Comparison of ENCODE assay signal across 10 cellular contexts in the genomic region with DNA sequence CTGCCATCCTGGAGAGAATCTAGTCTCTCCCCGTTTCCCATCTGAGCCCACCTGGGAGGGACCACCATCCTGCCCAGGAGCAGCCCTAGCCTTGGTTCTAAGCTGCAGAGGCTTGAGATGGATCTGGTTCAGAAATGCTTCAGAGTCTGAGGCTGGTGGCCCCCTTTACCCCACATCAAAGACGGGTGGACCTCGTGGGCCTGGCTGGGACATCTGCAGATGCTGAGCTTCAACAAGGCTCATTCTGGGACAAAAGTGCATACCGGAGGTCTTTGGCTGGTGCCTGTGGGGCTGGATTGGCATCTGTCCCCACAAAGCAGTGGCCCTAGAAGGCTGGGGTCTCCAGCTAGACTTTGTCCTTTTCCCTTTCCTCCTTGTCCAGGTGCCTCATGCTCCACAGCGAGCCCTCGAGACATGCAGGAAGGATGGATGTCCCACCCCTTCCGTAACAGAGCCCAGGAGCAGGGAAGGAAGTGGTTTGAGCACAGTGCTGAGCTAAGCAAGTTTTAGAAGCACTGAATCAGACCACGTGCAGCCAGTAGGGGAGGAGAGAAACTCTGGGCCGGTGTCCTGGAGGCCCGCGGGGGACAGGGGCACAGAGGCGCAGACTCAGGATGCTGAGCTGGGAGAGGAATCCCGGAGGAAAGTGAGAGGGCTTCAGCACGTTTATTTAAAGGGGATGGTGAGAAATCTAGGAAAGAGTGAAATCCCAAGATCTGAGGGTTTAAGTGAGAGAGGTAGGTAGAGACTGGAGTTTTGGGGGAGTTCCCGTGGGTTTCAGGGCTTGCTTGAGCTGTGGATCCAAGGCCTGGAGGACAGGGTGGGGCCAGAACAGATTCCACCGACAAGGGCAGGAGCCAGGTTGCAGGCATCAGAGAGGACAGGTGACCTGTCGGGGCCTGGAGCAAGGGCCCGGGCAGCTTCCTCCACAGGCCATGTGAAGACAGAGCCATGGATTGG. TPM values are rescaled to one million over a fixed set of nuclear protein-coding genes. Genes with fewer than 3 reads are reported as not detected.
DNase-seq lines count a peak whose midpoint lies in the region; ATAC-seq, FAIRE-seq and TF ChIP-seq lines count a peak whose summit lies in the region.
"Had no signal": no experiment of that assay in that cellular context is flagged by ENCODE, and none has a peak within 500 bp of the region (broad histone marks: within the 10 kb centered on the region; RNA-seq: fewer than 3 reads in every experiment).

No MANE protein-coding gene starts in this region.

- no peak overlapping the region for H3K14ac ChIP-seq in H1 (ENCODE audit: insufficient read length)

- no peaks in the 10 kb centered on the region for H3K79me1 ChIP-seq in H1 (ENCODE audit: low read depth, low read length)

- H3K27ac ChIP-seq in H1 (ENCODE audit: low read depth, low read length), result no peak overlapping the region
- H3K27ac ChIP-seq: C4-2B had no signal

- H3K9me3 ChIP-seq in H1 (ENCODE audit: insufficient read depth in 2 of 2, low read depth in 1 of 2, low read length in 1 of 2), result peaks cover 4% of the 10 kb centered on the region in 2 experiments; a peak in 2 of 4 replicates

- peak overlapping the region; percentile 21; the same call in 1 of the 2 replicates for H4K8ac ChIP-seq in H1 (ENCODE audit: extremely low read depth, insufficient read depth, low read length)

- no peak for TF ChIP-seq RAD21 in H1 (IDR thresholded peaks at IDR 0.05 in 1 of 2, conservative IDR thresholded peaks at IDR 0.05 in 1 of 2; ENCODE audit: low read depth in 2 of 2, low read length in 2 of 2)

- H4K5ac ChIP-seq in H1 (ENCODE audit: insufficient read length, low read depth, low read length), result no peak overlapping the region

- H2BK5ac ChIP-seq in H1 (ENCODE audit: low read depth, low read length), result no peak overlapping the region

- H2BK20ac ChIP-seq in H1 (ENCODE audit: low read length), result no peak overlapping the region

- TF ChIP-seq CTCF in H1 (IDR thresholded peaks at IDR 0.05; ENCODE audit: control extremely low read depth in 1 of 3, insufficient read depth in 1 of 3, low read depth in 1 of 3, low read length in 3 of 3), result no peak

- H2AFZ ChIP-seq in H1 (ENCODE audit: low read length), result no peak overlapping the region

- no peak overlapping the region for H3K4ac ChIP-seq in H1 (replicated peaks; ENCODE audit: insufficient read length, low read depth, low read length)

- H4K20me1 ChIP-seq in H1 (replicated peaks in 1 of 2; ENCODE audit: control insufficient read depth in 1 of 2, insufficient read depth in 2 of 2, low read length in 2 of 2), result no peaks in the 10 kb centered on the region

- DNase-seq in activated naive CD4-positive, alpha-beta T cell treated with Interleukin-2 at 50 U/mL for 16 hours, result peak; percentile 53
- DNase-seq in activated naive CD4-positive, alpha-beta T cell (lab: John Stamatoyannopoulos, UW), result no peak
- peak; percentile 80 for DNase-seq in MV-4-11 (lab: John Stamatoyannopoulos, UW)
- no peak for DNase-seq in H1 (ENCODE audit: low read depth in 1 of 2, low spot score in 2 of 2)
- DNase-seq in stimulated activated CD4-positive, alpha-beta T cell treated with anti-CD3 and anti-CD28 coated beads, Interleukin-4, amount 100 ng/mL, for 24 hours, result peak; percentile 56
- DNase-seq in superior temporal gyrus (ENCODE audit: extremely low spot score), result no peak
- DNase-seq in AG08395 (ENCODE audit: low spot score), result no peak

- POLR2A ChIA-PET in H1 (lab: Charles Lee; ENCODE audit: partially characterized antibody), result interaction anchor here (0.9 to 1.9 kb wide), 3 partner anchors 11 to 17 kb away, joined by 3 to 8 read pairs (median 3); no protein-coding TSS in a partner anchor

- H3K23me2 ChIP-seq in H1 (ENCODE audit: low read depth, low read length), result peaks cover 8% of the 10 kb centered on the region; the same call in 1 of the 2 replicates

- H4K91ac ChIP-seq in H1 (replicated peaks; ENCODE audit: insufficient read length, low read length), result no peak overlapping the region

- no peak for TF ChIP-seq EP300 in H1 (IDR thresholded peaks at IDR 0.05; ENCODE audit: borderline replicate concordance in 1 of 2, low read depth in 2 of 2, low read length in 2 of 2)

- peaks cover 0 to 3% (median 0%) of the 10 kb centered on the region in 4 experiments; a peak in 1 of 7 replicates for H3K4me1 ChIP-seq in H1 (replicated peaks in 1 of 4; ENCODE audit: control insufficient read depth in 3 of 4, insufficient read depth in 4 of 4, low read length in 3 of 4)

- no peak overlapping the region for H3K56ac ChIP-seq in H1 (replicated peaks; ENCODE audit: insufficient read length, low read depth, low read length)

- H2BK12ac ChIP-seq in H1 (ENCODE audit: low read depth, low read length), result no peak overlapping the region

- no peak for ATAC-seq in HG03135 (IDR thresholded peaks at IDR 0.05; ENCODE audit: unreplicated experiment)

- no peak overlapping the region for H3K4me2 ChIP-seq in H1 (ENCODE audit: insufficient read depth in 1 of 2, low read depth in 2 of 2, low read length in 2 of 2)

- H2AK5ac ChIP-seq in H1 (ENCODE audit: low read depth, low read length), result no peak overlapping the region

- H3K9ac ChIP-seq in H1 (replicated peaks in 1 of 4; ENCODE audit: extremely low read depth in 1 of 4, low read depth in 3 of 4, low read length in 3 of 4), result no peak overlapping the region

- H2BK15ac ChIP-seq in H1 (ENCODE audit: low read length), result 0 out of 2 replicates have a peak overlapping the region, but pooled peaks have one; percentile 49

- H3K23ac ChIP-seq in H1 (ENCODE audit: insufficient read length), result no peak overlapping the region

- no peak overlapping the region for H2BK120ac ChIP-seq in H1 (replicated peaks; ENCODE audit: low read depth, low read length)

- peaks cover 13 to 32% (median 20%) of the 10 kb centered on the region in 4 experiments for H3K27me3 ChIP-seq in H1 (replicated peaks in 1 of 4; ENCODE audit: control insufficient read depth in 3 of 4, extremely low read depth in 1 of 4, insufficient read depth in 3 of 4, low read length in 3 of 4)

- H3K36me3 ChIP-seq in H1 (ENCODE audit: control insufficient read depth in 2 of 4, insufficient read depth in 4 of 4, low read length in 3 of 4), result no peaks in the 10 kb centered on the region

- CTCF ChIA-PET in H1 (lab: Charles Lee; ENCODE audit: partially characterized antibody), result interaction anchor here (0.6 to 2.5 kb wide), 7 partner anchors 10 to 158 kb away, joined by 3 to 16 read pairs (median 4); no protein-coding TSS in a partner anchor

- H3K18ac ChIP-seq in H1 (ENCODE audit: extremely low read depth, low read length), result no peak overlapping the region

- 85% methylated on average over 18 of the region's 18 CpGs; no CpG with 5 or more reads in 1 of the 2 experiments for WGBS in H1 (ENCODE audit: extremely low coverage in 1 of 2, insufficient coverage in 1 of 2, insufficient read length in 1 of 2, insufficient replicate concordance in 2 of 2, low coverage in 1 of 2, low lambda C conversion rate in 2 of 2, missing lambda C conversion rate in 1 of 2), 2 experiments

- no peak for FAIRE-seq in H1 (lab: Jason Lieb, UNC)

- TF ChIP-seq POLR2A in H1 (IDR thresholded peaks at IDR 0.05; ENCODE audit: control extremely low read depth in 1 of 2, low read depth in 2 of 2, low read length in 2 of 2), result no peak

- H3K79me2 ChIP-seq in H1 (ENCODE audit: control insufficient read depth in 1 of 2, insufficient read depth in 2 of 2, low read length in 2 of 2), result no peaks in the 10 kb centered on the region

- no peak overlapping the region for H3K4me3 ChIP-seq in H1 (ENCODE audit: extremely low read depth in 1 of 4, insufficient read depth in 2 of 4, low read depth in 3 of 4, low read length in 4 of 4)

TF ChIP-seq in H1, 55 proteins besides CTCF, POLR2A, EP300 and RAD21 (continues in another document):
- TF ChIP-seq SIRT6 (IDR thresholded peaks at IDR 0.05; ENCODE audit: low read length) (no peak), MAFK (IDR thresholded peaks at IDR 0.05; ENCODE audit: low read depth, low read length) (peak; percentile 91), CHD1 (IDR thresholded peaks at IDR 0.05; ENCODE audit: low read depth, low read length) (no peak), POU5F1 (IDR thresholded peaks at IDR 0.05; ENCODE audit: low read depth, low read length) (no peak), YY1 (IDR thresholded peaks at IDR 0.05; ENCODE audit: low read depth, low read length) (no peak)
- TF ChIP-seq, protein P1, sequence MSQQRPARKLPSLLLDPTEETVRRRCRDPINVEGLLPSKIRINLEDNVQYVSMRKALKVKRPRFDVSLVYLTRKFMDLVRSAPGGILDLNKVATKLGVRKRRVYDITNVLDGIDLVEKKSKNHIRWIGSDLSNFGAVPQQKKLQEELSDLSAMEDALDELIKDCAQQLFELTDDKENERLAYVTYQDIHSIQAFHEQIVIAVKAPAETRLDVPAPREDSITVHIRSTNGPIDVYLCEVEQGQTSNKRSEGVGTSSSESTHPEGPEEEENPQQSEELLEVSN (IDR thresholded peaks at IDR 0.05), result peak; percentile 20; the same call in 1 of the 2 replicates

RNA-seq across cellular contexts. Expression of a gene that starts 4.6 kb away (rescaled TPM):
- 0.28 and 0.75 TPM in 2 replicates for total RNA-seq in H1 (2021; fragmentation: NEBNext Ultra II Directional; extraction: Animal tissue kit (Norgen Biotek cat#: 25700))
- polyA plus RNA-seq in H1 (2011; rRNA removed), result 1.1 and 1.5 TPM in 2 replicates
- 1.5 TPM for polyA plus RNA-seq in H1 (2011; cell fraction: cytosol; rRNA removed)
- polyA plus RNA-seq in H1 (2011; cell fraction: nucleus; rRNA removed), result 2.5 TPM
- polyA plus RNA-seq in H1 (2012, experiment 1 of 2), result 0.93 to 1.4 TPM (median 1.2 TPM) in 4 replicates
- 1.7 TPM for polyA plus RNA-seq in H1 (2012, experiment 2 of 2)
- polyA plus RNA-seq in H1 (2013, experiment 1 of 2), result 0.55 TPM
- polyA plus RNA-seq in H1 (2013, experiment 2 of 2), result 0.44 TPM
- polyA minus RNA-seq in H1 (2011; rRNA and poly(A)+ RNA removed), result 0.83 and 1.8 TPM in 2 replicates
- 1.2 TPM for polyA minus RNA-seq in H1 (2011; cell fraction: cytosol; rRNA and poly(A)+ RNA removed)
- 1.1 TPM for polyA minus RNA-seq in H1 (2011; cell fraction: nucleus; rRNA and poly(A)+ RNA removed)
- total RNA-seq: lung microvascular endothelial cell had no signal

RNA-seq across cellular contexts. Expression of a gene that starts 22.6 kb away (rescaled TPM):
- total RNA-seq in H1 (2021; fragmentation: NEBNext Ultra II Directional; extraction: Animal tissue kit (Norgen Biotek cat#: 25700)), result 1.8 and 2.0 TPM in 2 replicates
- 1.3 and 2.1 TPM in 2 replicates for polyA plus RNA-seq in H1 (2011; rRNA removed)
- polyA plus RNA-seq in H1 (2011; cell fraction: cytosol; rRNA removed), result 1.6 TPM
- 8.1 TPM for polyA plus RNA-seq in H1 (2011; cell fraction: nucleus; rRNA removed)
- 1.1 to 2.3 TPM (median 1.6 TPM) in 4 replicates for polyA plus RNA-seq in H1 (2012, experiment 1 of 2)
- polyA plus RNA-seq in H1 (2012, experiment 2 of 2), result 0.51 TPM
- 1.8 TPM for polyA plus RNA-seq in H1 (2013, experiment 1 of 2)
- polyA plus RNA-seq in H1 (2013, experiment 2 of 2), result 1.5 TPM
- 1.1 and 1.4 TPM in 2 replicates for polyA minus RNA-seq in H1 (2011; rRNA and poly(A)+ RNA removed)
- 0.59 TPM for polyA minus RNA-seq in H1 (2011; cell fraction: cytosol; rRNA and poly(A)+ RNA removed)
- polyA minus RNA-seq in H1 (2011; cell fraction: nucleus; rRNA and poly(A)+ RNA removed), result 4.3 TPM
- total RNA-seq: lung microvascular endothelial cell had no signal

Comparison
In these comparisons a context has a peak if more than half of its experiments do, and no peak if none do; other contexts are left out.
1. DNase-seq: peak in activated naive CD4-positive, alpha-beta T cell treated with Interleukin-2 at 50 U/mL for 16 hours (single experiment), MV-4-11 (single experiment) and stimulated activated CD4-positive, alpha-beta T cell treated with anti-CD3 and anti-CD28 coated beads, Interleukin-4, amount 100 ng/mL, for 24 hours (single experiment); none in activated naive CD4-positive, alpha-beta T cell (0 of 4), H1 (0 of 2), superior temporal gyrus (single experiment) and AG08395 (single experiment).